Comparison of ENCODE assay signal across 10 cellular contexts in the genomic region with DNA sequence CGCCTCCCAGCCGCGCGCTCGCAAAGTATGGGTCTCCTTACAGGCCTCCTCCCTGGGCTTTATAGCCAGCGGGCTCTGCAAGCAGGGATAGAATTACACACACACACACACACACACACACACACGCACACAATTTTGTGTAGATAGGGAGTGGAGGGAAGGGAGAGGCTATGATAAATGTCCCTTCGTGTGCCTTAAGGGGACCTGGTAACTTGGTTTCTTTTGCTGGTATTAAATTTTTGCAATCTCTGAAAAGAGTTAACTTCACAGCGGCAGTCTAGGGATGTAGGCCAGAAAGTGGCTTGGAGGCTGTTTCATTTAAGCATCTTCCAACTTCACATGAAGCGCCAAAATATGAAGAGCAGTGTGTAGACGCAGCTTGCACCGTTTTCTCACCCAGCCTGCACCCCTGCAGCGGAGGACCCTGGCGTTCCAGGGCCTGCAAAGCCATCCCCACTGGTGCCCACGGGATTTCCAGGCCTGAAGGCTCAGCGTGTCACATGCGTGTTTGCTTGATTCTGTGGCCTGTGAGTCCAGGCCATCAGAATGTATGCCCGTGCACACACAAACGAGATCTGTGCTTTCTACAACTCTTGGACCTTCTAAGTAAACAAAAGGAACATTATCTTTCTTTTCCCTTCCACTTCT.
DNase-seq lines count a peak whose midpoint lies in the region; ATAC-seq and TF ChIP-seq lines count a peak whose summit lies in the region.
"Had no signal": no experiment of that assay in that cellular context is flagged by ENCODE, and none has a peak within 500 bp of the region (broad histone marks: within the 10 kb centered on the region; RNA-seq: fewer than 3 reads in every experiment).

No MANE protein-coding gene starts in this region.

- H3K36me3 Mint-ChIP-seq in natural killer cell: no peaks in the 10 kb centered on the region
- no peaks in the 10 kb centered on the region for H3K36me3 Mint-ChIP-seq in natural killer cell treated with Interleukin-12 subunit alpha and Interleukin-12 subunit beta and Interleukin-15 and Interleukin-18, amount 100 ng/mL, for 72 hours
- no peaks in the 10 kb centered on the region for H3K36me3 Mint-ChIP-seq in naive thymus-derived CD4-positive, alpha-beta T cell

- H3K9me3 ChIP-seq in ectodermal cell (ENCODE audit: control insufficient read depth, low read length): no peaks in the 10 kb centered on the region
- no peaks in the 10 kb centered on the region for H3K9me3 ChIP-seq in naive thymus-derived CD4-positive, alpha-beta T cell (ENCODE audit: control insufficient read depth in 2 of 3, low read length in 3 of 3)
- H3K9me3 ChIP-seq in vagina: no peaks in the 10 kb centered on the region

- no peaks in the 10 kb centered on the region for H3K4me1 Mint-ChIP-seq in natural killer cell
- no peaks in the 10 kb centered on the region for H3K4me1 Mint-ChIP-seq in natural killer cell treated with Interleukin-12 subunit alpha and Interleukin-12 subunit beta and Interleukin-15 and Interleukin-18, amount 100 ng/mL, for 72 hours (ENCODE audit: low read depth in 2 of 2)
- H3K4me1 Mint-ChIP-seq in naive thymus-derived CD4-positive, alpha-beta T cell: peaks cover 0 to 12% (median 7%) of the 10 kb centered on the region in 7 donors

- TF ChIP-seq CTCF in natural killer cell (IDR thresholded peaks at IDR 0.05) (no peak), vagina (IDR thresholded peaks at IDR 0.05) (no peak)

- no peak for TF ChIP-seq POLR2A in vagina (IDR thresholded peaks at IDR 0.05)

- H3K27me3 ChIP-seq in ectodermal cell (ENCODE audit: control insufficient read depth, insufficient read depth, low read length, poor library complexity, severe bottlenecking): peaks cover 61% of the 10 kb centered on the region
- peaks cover 0 to 3% of the 10 kb centered on the region in 2 donors for H3K27me3 ChIP-seq in naive thymus-derived CD4-positive, alpha-beta T cell (ENCODE audit: control insufficient read depth in 2 of 2, insufficient read depth in 2 of 2, low read length in 2 of 2)
- no peaks in the 10 kb centered on the region for H3K27me3 ChIP-seq in vagina

- peaks cover 0 to 3% of the 10 kb centered on the region in 2 donors for H3K9me3 Mint-ChIP-seq in natural killer cell
- peaks cover 3% of the 10 kb centered on the region for H3K9me3 Mint-ChIP-seq in natural killer cell treated with Interleukin-12 subunit alpha and Interleukin-12 subunit beta and Interleukin-15 and Interleukin-18, amount 100 ng/mL, for 72 hours
- peaks cover 0 to under 1% (median 0%) of the 10 kb centered on the region in 11 donors for H3K9me3 Mint-ChIP-seq in naive thymus-derived CD4-positive, alpha-beta T cell

- no peaks in the 10 kb centered on the region for H3K4me1 ChIP-seq in ectodermal cell (ENCODE audit: control insufficient read depth, insufficient read depth, low read length)
- H3K4me1 ChIP-seq in naive thymus-derived CD4-positive, alpha-beta T cell (ENCODE audit: control insufficient read depth in 2 of 2, insufficient read depth in 2 of 2, low read length in 2 of 2): peaks cover 0 to 5% of the 10 kb centered on the region in 2 donors
- peaks cover 20% of the 10 kb centered on the region for H3K4me1 ChIP-seq in vagina

- 57 to 58% methylated on average over 17 of the region's 19 CpGs for WGBS in ectodermal cell, 2 experiments

- peak overlapping the region; percentile 14 for H3K4me3 Mint-ChIP-seq in natural killer cell
- H3K4me3 Mint-ChIP-seq in natural killer cell treated with Interleukin-12 subunit alpha and Interleukin-12 subunit beta and Interleukin-15 and Interleukin-18, amount 100 ng/mL, for 72 hours: no peak overlapping the region
- H3K4me3 Mint-ChIP-seq in naive thymus-derived CD4-positive, alpha-beta T cell: peak overlapping the region in 8 of 10 donors; percentile 1 to 84 (median 38)

- no peak for DNase-seq in natural killer cell
- DNase-seq in natural killer cell treated with Interleukin-12 subunit alpha and Interleukin-12 subunit beta and Interleukin-15 and Interleukin-18, amount 100 ng/mL, for 72 hours (ENCODE audit: low spot score): no peak
- DNase-seq in naive thymus-derived CD4-positive, alpha-beta T cell: no peak
- no peak for DNase-seq in vagina (ENCODE audit: extremely low spot score in 2 of 2)
- no peak for DNase-seq in NCI-H128 (lab: John Stamatoyannopoulos, UW; ENCODE audit: unreplicated experiment)
- no peak for DNase-seq in activated CD4-positive, CD25-positive, alpha-beta regulatory T cell (lab: John Stamatoyannopoulos, UW)
- DNase-seq in LoVo (ENCODE audit: low spot score): no peak
- DNase-seq: effector CD8-positive, alpha-beta T cell had no signal

- ATAC-seq in natural killer cell: no peak
- ATAC-seq in natural killer cell treated with Interleukin-12 subunit alpha and Interleukin-12 subunit beta and Interleukin-15 and Interleukin-18, amount 100 ng/mL, for 72 hours: no peak
- ATAC-seq in naive thymus-derived CD4-positive, alpha-beta T cell: no peak

- no peak overlapping the region for H3K27ac ChIP-seq in ectodermal cell (ENCODE audit: insufficient read depth, low read depth, low read length, poor library complexity, severe bottlenecking)
- H3K27ac ChIP-seq in naive thymus-derived CD4-positive, alpha-beta T cell (ENCODE audit: low read depth, low read length): no peak overlapping the region
- no peak overlapping the region for H3K27ac ChIP-seq in vagina
- H3K27ac ChIP-seq: C4-2B had no signal

- H3K27ac Mint-ChIP-seq in natural killer cell: no peak overlapping the region
- no peak overlapping the region for H3K27ac Mint-ChIP-seq in natural killer cell treated with Interleukin-12 subunit alpha and Interleukin-12 subunit beta and Interleukin-15 and Interleukin-18, amount 100 ng/mL, for 72 hours
- H3K27ac Mint-ChIP-seq in naive thymus-derived CD4-positive, alpha-beta T cell: no peak overlapping the region

- CTCF ChIA-PET in naive thymus-derived CD4-positive, alpha-beta T cell (lab: Charles Lee): no interaction called here

- no peaks in the 10 kb centered on the region for H3K36me3 ChIP-seq in ectodermal cell (ENCODE audit: control insufficient read depth, insufficient read depth, low read length)
- no peaks in the 10 kb centered on the region for H3K36me3 ChIP-seq in naive thymus-derived CD4-positive, alpha-beta T cell (ENCODE audit: control insufficient read depth in 2 of 3, insufficient read depth in 3 of 3, low read length in 3 of 3)
- no peaks in the 10 kb centered on the region for H3K36me3 ChIP-seq in vagina

- peaks cover 9 to 23% of the 10 kb centered on the region in 2 donors for H3K27me3 Mint-ChIP-seq in natural killer cell (ENCODE audit: low read depth in 2 of 2)
- H3K27me3 Mint-ChIP-seq in natural killer cell treated with Interleukin-12 subunit alpha and Interleukin-12 subunit beta and Interleukin-15 and Interleukin-18, amount 100 ng/mL, for 72 hours: peaks cover 17 to 46% of the 10 kb centered on the region in 2 donors
- H3K27me3 Mint-ChIP-seq in naive thymus-derived CD4-positive, alpha-beta T cell: peaks cover 27 to 45% (median 36%) of the 10 kb centered on the region in 5 donors

- peak overlapping the region; percentile 58 for H3K4me3 ChIP-seq in ectodermal cell (ENCODE audit: insufficient read depth, low read depth, low read length)
- H3K4me3 ChIP-seq in naive thymus-derived CD4-positive, alpha-beta T cell (ENCODE audit: low read length): no peak overlapping the region
- peak overlapping the region; percentile 51 to 76 for H3K4me3 ChIP-seq in vagina

- intact Hi-C loops in natural killer cell (cut with micrococcal nuclease): no loop called here
- intact Hi-C loops in naive thymus-derived CD4-positive, alpha-beta T cell (cut with micrococcal nuclease): loop anchor here in 1 of 2 donors (10.0 kb wide), 2 partner anchors 176 to 206 kb away; no protein-coding TSS in a partner anchor
- intact Hi-C loops in vagina (cut with DNase I): no loop called here

- POLR2A ChIA-PET in naive thymus-derived CD4-positive, alpha-beta T cell (lab: Charles Lee): no interaction called here
